In the genomic region with DNA sequence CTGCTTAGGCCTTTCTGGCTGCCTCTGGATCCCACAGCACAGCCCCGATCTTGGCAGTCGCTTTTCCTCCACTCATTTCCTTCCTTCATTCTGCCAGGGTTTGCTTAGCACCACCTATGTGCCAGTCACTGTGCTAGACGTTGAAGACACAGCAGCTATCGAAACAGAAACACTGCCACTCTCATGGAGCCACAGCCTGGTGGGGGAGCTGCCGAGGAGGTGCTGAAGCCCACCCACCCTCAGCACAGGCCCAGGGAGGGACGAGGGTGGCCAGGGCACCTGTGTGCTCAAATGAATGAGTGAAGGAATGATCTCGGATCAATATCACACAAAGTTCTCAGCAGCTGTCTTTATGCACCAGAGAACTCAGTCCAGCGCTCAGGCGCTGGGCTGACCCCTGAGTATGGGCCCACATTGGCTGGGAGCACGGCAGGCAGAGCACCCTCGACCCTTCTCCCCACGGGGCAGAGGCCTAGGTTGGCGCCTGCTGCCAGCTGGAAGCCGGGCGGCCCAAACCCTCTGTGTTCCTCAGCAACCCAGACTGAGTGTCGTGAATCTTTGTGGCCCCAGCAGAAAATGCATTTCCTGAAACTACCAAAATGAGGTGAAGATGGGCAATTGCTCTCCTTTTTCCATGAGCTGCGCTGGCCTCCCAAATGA, we compare ENCODE assay signal across 15 cellular contexts.
A peak's percentile ranks its signal among the peaks of the same experiment; 100 is the strongest.
DNase-seq lines count a peak whose midpoint lies in the region; TF ChIP-seq lines count a peak whose summit lies in the region.
"Had no signal": no experiment of that assay in that cellular context is flagged by ENCODE, and none has a peak within 500 bp of the region (broad histone marks: within the 10 kb centered on the region; RNA-seq: fewer than 3 reads in every experiment).

No MANE protein-coding gene starts in this region.

- H2AK5ac ChIP-seq in H9 (ENCODE audit: insufficient read length, low read length) (no peak overlapping the region), neuronal stem cell (ENCODE audit: low read depth, low read length) (peak overlapping the region; percentile 40)

- no peak overlapping the region for H4K8ac ChIP-seq in H9 (replicated peaks; ENCODE audit: insufficient read length, low read depth, low read length)
- H4K8ac ChIP-seq in neuronal stem cell (ENCODE audit: low read depth, low read length): no peak overlapping the region

- WGBS in H9 (ENCODE audit: extremely low coverage, insufficient read length, low lambda C conversion rate): no CpG with 5 or more reads among the region's 17 CpGs
- no CpG with 5 or more reads among the region's 17 CpGs for WGBS in neuronal stem cell (ENCODE audit: extremely low coverage in 2 of 2, insufficient read length in 2 of 2, insufficient replicate concordance in 1 of 2), 2 donors

- H2BK12ac ChIP-seq in H9 (ENCODE audit: insufficient read length, low read depth, low read length) (no peak overlapping the region), neuronal stem cell (ENCODE audit: low read length) (peak overlapping the region; percentile 16)

- no peak overlapping the region for H3K27ac ChIP-seq in BLaER1
- no peak overlapping the region for H3K27ac ChIP-seq in H9 (ENCODE audit: insufficient read length, low read depth, low read length)
- no peak overlapping the region for H3K27ac ChIP-seq in neuronal stem cell (replicated peaks; ENCODE audit: low read length)

- no peak for TF ChIP-seq CTCF in H9 (conservative IDR thresholded peaks at IDR 0.05)
- TF ChIP-seq CTCF in glutamatergic neuron (IDR thresholded peaks at IDR 0.05; ENCODE audit: partially characterized antibody, unreplicated experiment): no peak

- no peaks in the 10 kb centered on the region for H3K79me2 ChIP-seq in H9 (ENCODE audit: insufficient read depth, low read length)

- H2BK15ac ChIP-seq in H9 (ENCODE audit: low read depth, low read length): no peak overlapping the region
- peak overlapping the region; percentile 4 for H2BK15ac ChIP-seq in neuronal stem cell (ENCODE audit: low read length)

- no peak overlapping the region for H4K5ac ChIP-seq in H9 (ENCODE audit: insufficient read length, low read depth, low read length)

- H3K79me1 ChIP-seq in H9 (ENCODE audit: insufficient read depth, low read depth, low read length, poor library complexity, severe bottlenecking) (no peaks in the 10 kb centered on the region), neuronal stem cell (ENCODE audit: low read depth, low read length) (no peaks in the 10 kb centered on the region)

- H3K9ac ChIP-seq in BLaER1 (no peak overlapping the region), H9 (ENCODE audit: extremely low read depth, insufficient read length, low read length) (no peak overlapping the region), neuronal stem cell (ENCODE audit: low read depth, low read length, poor library complexity) (peak overlapping the region; percentile 33)

- H3K4me3 ChIP-seq in BLaER1 (no peak overlapping the region), neuronal stem cell (ENCODE audit: low read length in 2 of 2) (no peak overlapping the region)

- H3K18ac ChIP-seq in H9 (ENCODE audit: insufficient read length, low read depth, low read length) (no peak overlapping the region), neuronal stem cell (ENCODE audit: low read length) (peak overlapping the region; percentile 86)

- DNase-seq in H9: no peak
- DNase-seq in glutamatergic neuron: no peak
- DNase-seq in neuronal stem cell (ENCODE audit: low spot score): no peak
- no peak for DNase-seq in NCI-H774 (lab: John Stamatoyannopoulos, UW)
- DNase-seq in activated gamma-delta T cell (lab: John Stamatoyannopoulos, UW): no peak
- no peak for DNase-seq in NCI-H1092 (lab: John Stamatoyannopoulos, UW)
- DNase-seq: CD8-positive, alpha-beta T cell; COR-L47; DMS153; DMS79 treated with DMSO at 0.1 percent for 48 hours; EL had no signal

- no peak overlapping the region for H3K4me3 Mint-ChIP-seq in H9
- H3K4me3 Mint-ChIP-seq in glutamatergic neuron (ENCODE audit: unreplicated experiment): no peak overlapping the region
- H3K4me3 Mint-ChIP-seq: B cell; CD14-positive monocyte; CD8-positive, alpha-beta T cell; IgD-negative memory B cell had no signal

- no peak overlapping the region for H2BK120ac ChIP-seq in H9 (ENCODE audit: low read depth, low read length, poor library complexity, severe bottlenecking)
- no peak overlapping the region for H2BK120ac ChIP-seq in neuronal stem cell (ENCODE audit: low read depth, low read length)

- H3K23ac ChIP-seq in H9 (ENCODE audit: insufficient read length, low read depth, low read length): no peak overlapping the region
- no peak overlapping the region for H3K23ac ChIP-seq in neuronal stem cell (ENCODE audit: low read depth, low read length, poor library complexity)

- H3T11ph ChIP-seq in H9 (ENCODE audit: low read length): no peak overlapping the region

- H2BK20ac ChIP-seq in H9 (ENCODE audit: low read depth, low read length, poor library complexity, severe bottlenecking): no peak overlapping the region

- H4K20me1 ChIP-seq in BLaER1 (no peaks in the 10 kb centered on the region), H9 (ENCODE audit: control insufficient read depth, insufficient read depth, insufficient read length) (no peaks in the 10 kb centered on the region)

- no peak overlapping the region for H3K4ac ChIP-seq in H9 (ENCODE audit: low read depth, low read length)
- H3K4ac ChIP-seq in neuronal stem cell (ENCODE audit: low read length): no peak overlapping the region

- H3K56ac ChIP-seq in H9 (ENCODE audit: insufficient read length, low read depth, low read length): no peak overlapping the region

- H2BK5ac ChIP-seq in H9 (ENCODE audit: insufficient read length, low read length) (no peak overlapping the region), neuronal stem cell (ENCODE audit: low read length) (no peak overlapping the region)

- H3K14ac ChIP-seq in H9 (ENCODE audit: insufficient read depth, low read length) (no peak overlapping the region), neuronal stem cell (ENCODE audit: low read length) (no peak overlapping the region)

- H2AFZ ChIP-seq in H9 (ENCODE audit: low read length) (no peak overlapping the region), neuronal stem cell (ENCODE audit: low read length) (no peak overlapping the region)

- H3K4me1 ChIP-seq in BLaER1 (peaks cover 67% of the 10 kb centered on the region), H9 (ENCODE audit: insufficient read depth, low read length) (no peaks in the 10 kb centered on the region), neuronal stem cell (ENCODE audit: control insufficient read depth in 2 of 2, insufficient read depth in 1 of 2, low read depth in 1 of 2, low read length in 2 of 2) (peaks cover 0 to 51% of the 10 kb centered on the region in 2 donors)

- H4K91ac ChIP-seq in H9 (ENCODE audit: insufficient read length, low read depth, low read length) (no peak overlapping the region), neuronal stem cell (ENCODE audit: low read depth, low read length, poor library complexity) (peak overlapping the region; percentile 7)

- no peaks in the 10 kb centered on the region for H3K36me3 Mint-ChIP-seq in H9 (ENCODE audit: insufficient read depth in 1 of 3, low read depth in 3 of 3)
- no peaks in the 10 kb centered on the region for H3K36me3 Mint-ChIP-seq in glutamatergic neuron (ENCODE audit: unreplicated experiment)
- H3K36me3 Mint-ChIP-seq: CD14-positive monocyte; CD8-positive, alpha-beta T cell; IgD-negative memory B cell had no signal

- peaks cover 5% of the 10 kb centered on the region for H3K27me3 Mint-ChIP-seq in H9 (ENCODE audit: low read depth)
- H3K27me3 Mint-ChIP-seq in glutamatergic neuron (ENCODE audit: unreplicated experiment): peaks cover 8% of the 10 kb centered on the region

- H3K9me3 Mint-ChIP-seq in H9 (no peaks in the 10 kb centered on the region), glutamatergic neuron (ENCODE audit: unreplicated experiment) (peaks cover 3% of the 10 kb centered on the region)
- H3K9me3 Mint-ChIP-seq: CD8-positive, alpha-beta T cell had no signal

- H3K9me3 ChIP-seq in BLaER1: no peaks in the 10 kb centered on the region
- H3K9me3 ChIP-seq in H9 (ENCODE audit: control insufficient read depth, low read depth, low read length): no peaks in the 10 kb centered on the region
- no peaks in the 10 kb centered on the region for H3K9me3 ChIP-seq in neuronal stem cell (replicated peaks in 1 of 2; ENCODE audit: control insufficient read depth in 2 of 2, insufficient read depth in 1 of 2, low read depth in 1 of 2, low read length in 2 of 2)

- H3K36me3 ChIP-seq in BLaER1 (no peaks in the 10 kb centered on the region), neuronal stem cell (replicated peaks in 1 of 2; ENCODE audit: control insufficient read depth in 2 of 2, insufficient read depth in 2 of 2, low read length in 2 of 2) (no peaks in the 10 kb centered on the region)

- H3K4me1 Mint-ChIP-seq in H9: peaks cover 6 to 27% of the 10 kb centered on the region in 2 experiments; a peak in 3 of 4 replicates
- peaks cover 37% of the 10 kb centered on the region for H3K4me1 Mint-ChIP-seq in glutamatergic neuron (ENCODE audit: low read depth, unreplicated experiment)
- H3K4me1 Mint-ChIP-seq: B cell, CD14-positive monocyte had no signal

- H3K27ac Mint-ChIP-seq in H9 (peak overlapping the region in 2 of 3 experiments; percentile 24 to 91; a peak in 2 of 7 replicates), glutamatergic neuron (ENCODE audit: unreplicated experiment) (peak overlapping the region; percentile 65)
- H3K27ac Mint-ChIP-seq: B cell; CD8-positive, alpha-beta T cell had no signal

- no peaks in the 10 kb centered on the region for H3K27me3 ChIP-seq in BLaER1
- H3K27me3 ChIP-seq in H9 (ENCODE audit: insufficient read depth, low read length): no peaks in the 10 kb centered on the region
- H3K27me3 ChIP-seq in neuronal stem cell (ENCODE audit: control insufficient read depth in 3 of 3, insufficient read depth in 3 of 3, low read depth in 1 of 3, low read length in 3 of 3): peaks cover 0 to 18% (median 0%) of the 10 kb centered on the region in 3 experiments

- H3K4me2 ChIP-seq in BLaER1: peak overlapping the region; percentile 34
- H3K4me2 ChIP-seq in H9 (ENCODE audit: insufficient read depth, insufficient read length, low read length): no peak overlapping the region
- H3K4me2 ChIP-seq in neuronal stem cell (ENCODE audit: insufficient read depth, low read length, poor library complexity, severe bottlenecking): no peak overlapping the region

- H3K23me2 ChIP-seq in H9 (ENCODE audit: insufficient read length, low read depth, low read length, poor library complexity, severe bottlenecking): no peaks in the 10 kb centered on the region
